In genomic region chr13:21625366-21625765, GRCh38 we compare ENCODE assay signal across 9 cellular contexts. TPM values are rescaled to one million over a fixed set of nuclear protein-coding genes. Genes with fewer than 3 reads are reported as not detected.
DNase-seq lines count a peak whose midpoint lies in the region; ATAC-seq, FAIRE-seq and TF ChIP-seq lines count a peak whose summit lies in the region.
"Had no signal": no experiment of that assay in that cellular context is flagged by ENCODE, and none has a peak within 500 bp of the region (broad histone marks: within the 10 kb centered on the region; RNA-seq: fewer than 3 reads in every experiment).

No MANE protein-coding gene starts in this region.

- H3K4me3 ChIP-seq in GM23248 (no peak overlapping the region), osteoblast (ENCODE audit: insufficient read depth, low read length) (no peak overlapping the region)

- H3K4me1 ChIP-seq in GM23248 (ENCODE audit: insufficient read depth) (no peaks in the 10 kb centered on the region), osteoblast (ENCODE audit: insufficient read depth, low read length) (no peaks in the 10 kb centered on the region)

- ATAC-seq in GM18909 (IDR thresholded peaks at IDR 0.05; ENCODE audit: poor library complexity, unreplicated experiment): no peak
- ATAC-seq in HG03469 (IDR thresholded peaks at IDR 0.05; ENCODE audit: unreplicated experiment): no peak

- H3K36me3 ChIP-seq in GM23248 (ENCODE audit: low read depth) (no peaks in the 10 kb centered on the region), osteoblast (ENCODE audit: insufficient read depth, low read length) (no peaks in the 10 kb centered on the region)

- peak; percentile 46 for DNase-seq in COLO829 (ENCODE audit: low spot score)
- peak; percentile 63 for DNase-seq in GM23248
- DNase-seq in NCI-H69 (lab: John Stamatoyannopoulos, UW): peak; percentile 65
- DNase-seq in osteoblast (ENCODE audit: insufficient read length, low spot score, missing footprints): no peak
- no peak for DNase-seq in NCI-H146 (lab: John Stamatoyannopoulos, UW)
- DNase-seq: left cardiac atrium had no signal

- peak; percentile 88 for FAIRE-seq in colon (lab: Jason Lieb, UNC)

- H3K9me3 ChIP-seq in GM23248 (ENCODE audit: low read depth): no peaks in the 10 kb centered on the region
- H3K9me3 ChIP-seq in osteoblast (ENCODE audit: low read depth, low read length): no peaks in the 10 kb centered on the region

- H3K27ac ChIP-seq in GM23248 (no peak overlapping the region), osteoblast (ENCODE audit: low read depth, low read length) (no peak overlapping the region)

- H4K20me1 ChIP-seq in GM23248 (ENCODE audit: insufficient read depth) (no peaks in the 10 kb centered on the region), osteoblast (ENCODE audit: insufficient read depth, low read length) (no peaks in the 10 kb centered on the region)

- H3F3A ChIP-seq in GM23248 (ENCODE audit: insufficient read depth): no peaks in the 10 kb centered on the region

- in situ Hi-C loops in GM23248 (cut with MboI): loop anchor here (25.0 kb wide), 1 partner anchor 1137 kb away; no protein-coding TSS in a partner anchor

- H3K9me2 ChIP-seq in GM23248 (ENCODE audit: insufficient read depth): no peaks in the 10 kb centered on the region

- H2AFZ ChIP-seq in GM23248: 0 out of 2 replicates have a peak overlapping the region, but pooled peaks have one; percentile 31
- H2AFZ ChIP-seq in osteoblast (ENCODE audit: low read length): no peak overlapping the region

- TF ChIP-seq CTCF in osteoblast (IDR thresholded peaks at IDR 0.05; ENCODE audit: extremely low read depth, low read depth, low read length): peak; percentile 46

- no peak overlapping the region for H3K4me2 ChIP-seq in GM23248 (ENCODE audit: unreplicated experiment)
- no peak overlapping the region for H3K4me2 ChIP-seq in osteoblast (ENCODE audit: insufficient read depth, low read length)

- H3K27me3 ChIP-seq in GM23248 (replicated peaks; ENCODE audit: insufficient read depth): no peaks in the 10 kb centered on the region
- H3K27me3 ChIP-seq in osteoblast (ENCODE audit: insufficient read depth, low read length): no peaks in the 10 kb centered on the region

- 26 to 27% methylated on average over 8 of the region's 8 CpGs for WGBS in GM23248 (ENCODE audit: low coverage in 1 of 2, low lambda C conversion rate in 2 of 2, missing lambda C conversion rate in 2 of 2), 2 experiments

- no peak overlapping the region for H3K9ac ChIP-seq in GM23248

- H3K79me2 ChIP-seq in GM23248 (ENCODE audit: insufficient read depth): no peaks in the 10 kb centered on the region
- no peaks in the 10 kb centered on the region for H3K79me2 ChIP-seq in osteoblast (ENCODE audit: insufficient read depth, low read length)

RNA-seq across cellular contexts. Expression of gene MICU2, which starts 21.4 kb away (rescaled TPM):
- total RNA-seq in GM23248 (2014; rRNA removed; shearing (Covaris generic)): 44.1 and 61.7 TPM in 2 replicates
- 40.6 and 41.4 TPM in 2 replicates for polyA plus RNA-seq in GM23248 (2016; fragmentation: Nextera tagmentation; extraction: Ambion mirVana)
- 41.0 and 46.0 TPM in 2 replicates for total RNA-seq in osteoblast

RNA-seq across cellular contexts. Expression of gene FGF9, which starts 45.5 kb away (rescaled TPM):
- 0.65 TPM in 1 of 2 replicates, not detected in the other for total RNA-seq in GM23248 (2014; rRNA removed; shearing (Covaris generic))
- polyA plus RNA-seq in GM23248 (2016; fragmentation: Nextera tagmentation; extraction: Ambion mirVana): 0.39 and 0.75 TPM in 2 replicates
- not detected in 2 replicates for total RNA-seq in osteoblast

Comparison
In these comparisons a context has a peak if more than half of its experiments do, and no peak if none do; other contexts are left out.
1. DNase-seq: peak in COLO829 (single experiment), GM23248 (single experiment) and NCI-H69 (single experiment); none in osteoblast (single experiment) and NCI-H146 (single experiment).